In the genomic region with DNA sequence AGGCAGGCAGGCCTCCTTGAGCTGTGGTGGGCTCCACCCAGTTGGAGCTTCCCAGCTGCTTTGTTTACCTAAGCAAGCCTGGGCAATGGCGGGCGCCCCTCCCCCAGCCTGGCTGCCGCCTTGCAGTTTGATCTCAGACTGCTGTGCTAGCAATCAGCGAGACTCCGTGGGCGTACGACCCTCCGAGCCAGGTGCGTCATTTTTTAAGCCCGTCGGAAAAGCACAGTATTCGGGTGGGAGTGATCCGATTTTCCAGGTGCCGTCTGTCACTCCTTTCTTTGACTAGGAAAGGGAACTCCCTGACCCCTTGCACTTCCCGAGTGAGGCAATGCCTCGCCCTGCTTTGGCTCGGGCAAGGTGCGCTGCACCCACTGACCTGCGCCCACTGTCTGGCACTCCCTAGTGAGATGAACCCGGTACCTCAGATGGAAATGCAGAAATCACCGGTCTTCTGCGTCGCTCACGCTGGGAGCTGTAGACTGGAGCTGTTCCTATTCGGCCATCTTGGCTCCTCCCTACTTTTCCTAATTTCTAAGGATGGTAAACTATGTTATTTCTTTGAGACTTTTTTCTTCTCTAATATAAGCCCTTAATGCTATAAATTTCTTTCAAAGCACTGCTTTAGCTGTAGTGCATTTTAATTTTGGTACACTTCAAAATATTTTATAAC, we compare ENCODE assay signal across 7 cellular contexts.
DNase-seq lines count a peak whose midpoint lies in the region; ATAC-seq, FAIRE-seq and TF ChIP-seq lines count a peak whose summit lies in the region.
"Not testable (repeated sequence)": the region's sequence is repeated elsewhere in the genome, so short reads cannot be mapped to it uniquely, and the experiment has no call there.

No MANE protein-coding gene starts in this region.

- WGBS in HepG2 (ENCODE audit: low lambda C conversion rate) = 9% methylated on average over 6 of the region's 25 CpGs

- POLR2A ChIA-PET in MCF 10A (lab: Yijun Ruan, JAX); HepG2 (lab: Yijun Ruan, JAX): not testable (repeated sequence)

- not testable (repeated sequence) for H3K36me3 Mint-ChIP-seq in MCF 10A (ENCODE audit: insufficient read depth, unreplicated experiment); osteocyte (ENCODE audit: unreplicated experiment)

- H3K9me3 Mint-ChIP-seq in MCF 10A (ENCODE audit: unreplicated experiment); osteocyte (ENCODE audit: unreplicated experiment): not testable (repeated sequence)

- not testable (repeated sequence) for H3K36me3 ChIP-seq in NT2/D1 (ENCODE audit: insufficient read depth, insufficient read length, low read length); HepG2 (replicated peaks in 1 of 2; ENCODE audit: control insufficient read depth in 1 of 2, insufficient read depth in 2 of 2, low read length in 2 of 2)

- not testable (repeated sequence) for BruUV-seq in MCF 10A (replicated peaks; lab: Mats Ljungman, UMichigan); HepG2 (replicated peaks; lab: Mats Ljungman, UMichigan)

- ATAC-seq in HepG2 = not testable (repeated sequence)

- intact Hi-C loops in MCF 10A (cut with micrococcal nuclease); HepG2 (cut with micrococcal nuclease; ENCODE audit: unreplicated experiment): not testable (repeated sequence)

- H3K4me2 ChIP-seq in HepG2 (ENCODE audit: low read depth, low read length) = peak overlapping the region; percentile 55

- H3K27ac Mint-ChIP-seq in MCF 10A (ENCODE audit: low read depth, unreplicated experiment); osteocyte (ENCODE audit: unreplicated experiment): not testable (repeated sequence)

- not testable (repeated sequence) for TF ChIP-seq CTCF in LNCaP clone FGC (IDR thresholded peaks at IDR 0.05; ENCODE audit: control insufficient read depth, extremely low read depth, insufficient read depth); MCF 10A (IDR thresholded peaks at IDR 0.05; ENCODE audit: unreplicated experiment); epithelial cell of proximal tubule (conservative IDR thresholded peaks at IDR 0.05; ENCODE audit: low read depth, low read length); HepG2 (CRISPR knock-in tag; IDR thresholded peaks at IDR 0.05); osteocyte (IDR thresholded peaks at IDR 0.05)

- CTCF ChIA-PET in MCF 10A (lab: Yijun Ruan, JAX) = interaction anchor here (1.2 kb wide), 1 partner anchor 8 kb away, joined by 3 read pairs; no protein-coding TSS in a partner anchor
- CTCF ChIA-PET in HepG2 (lab: Yijun Ruan, JAX; ENCODE audit: low intra/inter-chr PET ratio, low total read pairs) = not testable (repeated sequence)

- not testable (repeated sequence) for TF ChIP-seq POLR2A in HepG2 (IDR thresholded peaks at IDR 0.05; ENCODE audit: insufficient read depth in 1 of 2, low read depth in 2 of 2, low read length in 2 of 2)

- not testable (repeated sequence) for H2AFZ ChIP-seq in HepG2 (ENCODE audit: low read length)

- H3K4me3 ChIP-seq in LNCaP clone FGC (ENCODE audit: low read depth, low read length) (peak overlapping the region; percentile 29; the same call in 1 of the 2 replicates), NT2/D1 (ENCODE audit: insufficient read length, low read depth) (peak overlapping the region; percentile 39), epithelial cell of proximal tubule (ENCODE audit: low read depth, low read length) (peak overlapping the region; percentile 38), HepG2 (replicated peaks in 1 of 3; ENCODE audit: insufficient read depth in 1 of 3, low read depth in 2 of 3, low read length in 3 of 3) (peak overlapping the region in 2 of 3 experiments; percentile 16 to 24; a peak in 3 of 6 replicates)

- TF ChIP-seq EP300 in HepG2 (IDR thresholded peaks at IDR 0.05; ENCODE audit: low read depth in 2 of 2, low read length in 2 of 2); HepG2 (CRISPR knock-in tag; IDR thresholded peaks at IDR 0.05; ENCODE audit: borderline replicate concordance): not testable (repeated sequence)

- H3K9ac ChIP-seq in NT2/D1 (ENCODE audit: insufficient read length, low read depth) = peak overlapping the region; percentile 42
- not testable (repeated sequence) for H3K9ac ChIP-seq in HepG2 (ENCODE audit: insufficient read depth, low read depth, low read length)

- H3K79me2 ChIP-seq in HepG2 (ENCODE audit: insufficient read depth, low read length) = not testable (repeated sequence)

- in situ Hi-C loops in HepG2 (cut with HindIII; ENCODE audit: extremely low pct_ligation_motif_present, low pct_unique_long_range_greater_than_20kb) = not testable (repeated sequence)

- H4K20me1 ChIP-seq in HepG2 (ENCODE audit: insufficient read depth, low read length) = not testable (repeated sequence)

- H3K4me3 Mint-ChIP-seq in MCF 10A (ENCODE audit: unreplicated experiment) = not testable (repeated sequence)
- peak overlapping the region; percentile 50 for H3K4me3 Mint-ChIP-seq in osteocyte (ENCODE audit: unreplicated experiment)

- not testable (repeated sequence) for H3K4me1 ChIP-seq in NT2/D1 (ENCODE audit: insufficient read depth, insufficient read length); HepG2 (ENCODE audit: insufficient read depth, low read length)

- not testable (repeated sequence) for TF ChIP-seq RAD21 in HepG2 (CRISPR knock-in tag; IDR thresholded peaks at IDR 0.05)

- DNase-seq in DMS153 treated with DMSO at 0.1 percent for 48 hours (lab: John Stamatoyannopoulos, UW; ENCODE audit: unreplicated experiment) = peak; percentile 7
- DNase-seq in LNCaP clone FGC (ENCODE audit: low read depth); NT2/D1 (ENCODE audit: low read depth, low spot score); epithelial cell of proximal tubule (ENCODE audit: low read depth); HepG2 (ENCODE audit: low spot score); osteocyte (ENCODE audit: extremely low spot score, unreplicated experiment): not testable (repeated sequence)
- DNase-seq in MCF 10A (ENCODE audit: unreplicated experiment) = peak; percentile 35

- peaks cover 22% of the 10 kb centered on the region for H3K9me3 ChIP-seq in NT2/D1 (ENCODE audit: insufficient read depth, low read length)
- H3K9me3 ChIP-seq in HepG2 (ENCODE audit: low read length) = not testable (repeated sequence)

- not testable (repeated sequence) for H3K27me3 Mint-ChIP-seq in MCF 10A (ENCODE audit: insufficient read depth, unreplicated experiment); osteocyte (ENCODE audit: unreplicated experiment)

- not testable (repeated sequence) for H3K27ac ChIP-seq in HepG2 (ENCODE audit: extremely low read length, insufficient read depth, low read length)

- not testable (repeated sequence) for H3K27me3 ChIP-seq in NT2/D1 (ENCODE audit: insufficient read depth, insufficient read length); HepG2 (ENCODE audit: control insufficient read depth in 1 of 2, insufficient read depth in 2 of 2, low read length in 2 of 2)

- FAIRE-seq in HepG2 (lab: Jason Lieb, UNC) = not testable (repeated sequence)

- not testable (repeated sequence) for H3K4me1 Mint-ChIP-seq in MCF 10A (ENCODE audit: insufficient read depth, unreplicated experiment); osteocyte (ENCODE audit: unreplicated experiment)

TF ChIP-seq in HepG2, 621 proteins besides CTCF, POLR2A, EP300 and RAD21:
- TF ChIP-seq, protein P1, sequence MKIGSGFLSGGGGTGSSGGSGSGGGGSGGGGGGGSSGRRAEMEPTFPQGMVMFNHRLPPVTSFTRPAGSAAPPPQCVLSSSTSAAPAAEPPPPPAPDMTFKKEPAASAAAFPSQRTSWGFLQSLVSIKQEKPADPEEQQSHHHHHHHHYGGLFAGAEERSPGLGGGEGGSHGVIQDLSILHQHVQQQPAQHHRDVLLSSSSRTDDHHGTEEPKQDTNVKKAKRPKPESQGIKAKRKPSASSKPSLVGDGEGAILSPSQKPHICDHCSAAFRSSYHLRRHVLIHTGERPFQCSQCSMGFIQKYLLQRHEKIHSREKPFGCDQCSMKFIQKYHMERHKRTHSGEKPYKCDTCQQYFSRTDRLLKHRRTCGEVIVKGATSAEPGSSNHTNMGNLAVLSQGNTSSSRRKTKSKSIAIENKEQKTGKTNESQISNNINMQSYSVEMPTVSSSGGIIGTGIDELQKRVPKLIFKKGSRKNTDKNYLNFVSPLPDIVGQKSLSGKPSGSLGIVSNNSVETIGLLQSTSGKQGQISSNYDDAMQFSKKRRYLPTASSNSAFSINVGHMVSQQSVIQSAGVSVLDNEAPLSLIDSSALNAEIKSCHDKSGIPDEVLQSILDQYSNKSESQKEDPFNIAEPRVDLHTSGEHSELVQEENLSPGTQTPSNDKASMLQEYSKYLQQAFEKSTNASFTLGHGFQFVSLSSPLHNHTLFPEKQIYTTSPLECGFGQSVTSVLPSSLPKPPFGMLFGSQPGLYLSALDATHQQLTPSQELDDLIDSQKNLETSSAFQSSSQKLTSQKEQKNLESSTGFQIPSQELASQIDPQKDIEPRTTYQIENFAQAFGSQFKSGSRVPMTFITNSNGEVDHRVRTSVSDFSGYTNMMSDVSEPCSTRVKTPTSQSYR (CRISPR knock-in tag; IDR thresholded peaks at IDR 0.05; ENCODE audit: borderline replicate concordance) = peak; percentile 57; the same call in 1 of the 2 replicates
- peak; percentile 54; the same call in 1 of the 2 replicates for TF ChIP-seq ZNF777 (CRISPR knock-in tag; IDR thresholded peaks at IDR 0.05)
- not testable (repeated sequence) for TF ChIP-seq FOXA1 (IDR thresholded peaks at IDR 0.05)
- TF ChIP-seq FOXA1 (CRISPR knock-in tag; IDR thresholded peaks at IDR 0.05) = 0 out of 2 replicates have a peak, but pooled peaks have one; percentile 34
TF ChIP-seq in HepG2: peak in this region for 3; not testable (repeated sequence) for 618.
